ENCODE assay signal across 8 cellular contexts in the genomic region with DNA sequence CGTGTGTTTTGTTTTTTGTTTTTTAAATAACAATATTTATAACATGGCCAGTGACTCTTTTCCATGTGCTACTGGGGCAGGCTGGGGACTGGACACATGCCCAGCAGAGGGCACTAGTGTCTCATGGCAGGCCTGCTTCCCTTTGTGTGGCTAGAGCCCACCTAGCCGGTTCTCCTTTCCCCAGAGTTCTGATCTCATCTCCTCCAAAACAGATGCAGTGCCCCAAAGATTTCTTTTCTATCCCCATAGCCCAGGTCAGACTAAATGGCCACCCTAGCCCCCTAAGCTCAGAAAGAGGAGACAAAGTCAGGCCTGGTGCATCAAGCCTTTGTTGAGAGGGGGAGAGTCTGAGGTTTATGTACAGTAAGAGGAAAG. TPM values are rescaled to one million over a fixed set of nuclear protein-coding genes. Genes with fewer than 3 reads are reported as not detected.
DNase-seq lines count a peak whose midpoint lies in the region; ATAC-seq and TF ChIP-seq lines count a peak whose summit lies in the region.

No MANE protein-coding gene starts in this region.

- ATAC-seq in GM21723 (IDR thresholded peaks at IDR 0.05; ENCODE audit: unreplicated experiment) (peak; percentile 53), left lobe of liver (peak; percentile 82), GM19455 (IDR thresholded peaks at IDR 0.05; ENCODE audit: unreplicated experiment) (no peak)

- H3K27me3 Mint-ChIP-seq in chondrocyte (ENCODE audit: low read depth) = no peaks in the 10 kb centered on the region

- no peaks in the 10 kb centered on the region for H3K9me3 Mint-ChIP-seq in chondrocyte (ENCODE audit: low read depth)

- TF ChIP-seq CTCF in AG10803 (conservative IDR thresholded peaks at IDR 0.05; ENCODE audit: low read length) = peak; percentile 99
- TF ChIP-seq CTCF in chondrocyte (IDR thresholded peaks at IDR 0.05) = peak; percentile 97

- H3K4me1 Mint-ChIP-seq in chondrocyte (ENCODE audit: low read depth) = peaks cover 26% of the 10 kb centered on the region

- peak overlapping the region; percentile 53 for H3K27ac Mint-ChIP-seq in chondrocyte (ENCODE audit: unreplicated experiment)

- no peak overlapping the region for H3K4me3 Mint-ChIP-seq in chondrocyte (ENCODE audit: unreplicated experiment)

- peaks cover 29% of the 10 kb centered on the region for H3K36me3 Mint-ChIP-seq in chondrocyte (ENCODE audit: low read depth)

- DNase-seq in AG10803 (ENCODE audit: low read depth) (peak; percentile 69), NCI-H2227 (lab: John Stamatoyannopoulos, UW; ENCODE audit: unreplicated experiment) (peak; percentile 72), chondrocyte (ENCODE audit: low spot score) (no peak), left lobe of liver (ENCODE audit: low spot score) (peak; percentile 70)
- peak; percentile 84 for DNase-seq in activated CD4-positive, alpha-beta T cell treated with anti-CD3 and anti-CD28 coated beads for 48 hours
- peak; percentile 64 to 71 for DNase-seq in stimulated activated CD4-positive, alpha-beta T cell treated with anti-CD3 and anti-CD28 coated beads, Interleukin-4, amount 100 ng/mL, for 48 hours (ENCODE audit: low read depth in 2 of 2)

- no peak overlapping the region for H3K4me3 ChIP-seq in AG10803 (ENCODE audit: low read length)

RNA-seq across cellular contexts. Expression of a gene that starts 21.2 kb away (rescaled TPM):
- 12.5 to 23.9 TPM (median 15.1 TPM) in 3 replicates for total RNA-seq in chondrocyte
- total RNA-seq in left lobe of liver = 6.3 TPM

RNA-seq across cellular contexts. Expression of a gene that starts 39.2 kb away (rescaled TPM):
- total RNA-seq in chondrocyte (0.27 to 0.51 TPM (median 0.46 TPM) in 3 replicates), left lobe of liver (1.2 TPM)
